Comparison of ENCODE assay signal across 1 cellular context in the genomic region with DNA sequence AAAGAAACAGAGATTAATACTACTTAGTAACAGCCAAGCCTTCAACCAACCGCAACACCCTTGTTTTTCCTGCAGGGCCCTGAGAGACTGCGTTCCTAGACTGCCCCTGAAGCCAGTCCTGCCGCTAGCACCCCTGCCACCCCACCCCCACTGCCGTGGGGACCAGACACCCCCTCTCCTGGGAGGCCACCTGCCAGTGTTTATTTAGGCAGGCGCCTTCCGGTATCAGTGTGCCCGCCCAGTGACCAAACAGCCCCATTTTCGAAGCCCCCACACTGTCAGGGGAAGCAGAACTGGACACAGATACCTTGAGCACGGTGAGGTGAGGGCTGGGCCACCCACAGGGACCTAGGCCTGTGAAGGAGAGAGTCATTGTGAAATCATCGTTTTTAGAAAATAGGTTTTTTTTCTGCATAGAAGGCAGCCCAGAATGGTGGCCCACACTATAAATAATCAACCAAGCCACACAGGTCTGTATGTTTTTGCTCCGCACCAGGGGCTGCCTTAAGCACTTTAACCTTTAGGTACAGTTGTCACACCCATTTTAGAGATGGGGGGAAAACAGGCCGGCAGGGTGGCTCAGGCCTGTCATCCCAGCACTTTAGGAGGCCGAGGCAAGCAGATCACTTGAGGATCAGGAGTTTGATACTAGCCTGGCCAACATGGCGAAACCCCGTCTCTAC.
TF ChIP-seq lines count a peak whose summit lies in the region.

No MANE protein-coding gene starts in this region.

TF ChIP-seq in HepG2, 621 proteins besides CTCF, POLR2A, EP300 and RAD21 (continued from another document and continues in another):
- TF ChIP-seq, protein P1, sequence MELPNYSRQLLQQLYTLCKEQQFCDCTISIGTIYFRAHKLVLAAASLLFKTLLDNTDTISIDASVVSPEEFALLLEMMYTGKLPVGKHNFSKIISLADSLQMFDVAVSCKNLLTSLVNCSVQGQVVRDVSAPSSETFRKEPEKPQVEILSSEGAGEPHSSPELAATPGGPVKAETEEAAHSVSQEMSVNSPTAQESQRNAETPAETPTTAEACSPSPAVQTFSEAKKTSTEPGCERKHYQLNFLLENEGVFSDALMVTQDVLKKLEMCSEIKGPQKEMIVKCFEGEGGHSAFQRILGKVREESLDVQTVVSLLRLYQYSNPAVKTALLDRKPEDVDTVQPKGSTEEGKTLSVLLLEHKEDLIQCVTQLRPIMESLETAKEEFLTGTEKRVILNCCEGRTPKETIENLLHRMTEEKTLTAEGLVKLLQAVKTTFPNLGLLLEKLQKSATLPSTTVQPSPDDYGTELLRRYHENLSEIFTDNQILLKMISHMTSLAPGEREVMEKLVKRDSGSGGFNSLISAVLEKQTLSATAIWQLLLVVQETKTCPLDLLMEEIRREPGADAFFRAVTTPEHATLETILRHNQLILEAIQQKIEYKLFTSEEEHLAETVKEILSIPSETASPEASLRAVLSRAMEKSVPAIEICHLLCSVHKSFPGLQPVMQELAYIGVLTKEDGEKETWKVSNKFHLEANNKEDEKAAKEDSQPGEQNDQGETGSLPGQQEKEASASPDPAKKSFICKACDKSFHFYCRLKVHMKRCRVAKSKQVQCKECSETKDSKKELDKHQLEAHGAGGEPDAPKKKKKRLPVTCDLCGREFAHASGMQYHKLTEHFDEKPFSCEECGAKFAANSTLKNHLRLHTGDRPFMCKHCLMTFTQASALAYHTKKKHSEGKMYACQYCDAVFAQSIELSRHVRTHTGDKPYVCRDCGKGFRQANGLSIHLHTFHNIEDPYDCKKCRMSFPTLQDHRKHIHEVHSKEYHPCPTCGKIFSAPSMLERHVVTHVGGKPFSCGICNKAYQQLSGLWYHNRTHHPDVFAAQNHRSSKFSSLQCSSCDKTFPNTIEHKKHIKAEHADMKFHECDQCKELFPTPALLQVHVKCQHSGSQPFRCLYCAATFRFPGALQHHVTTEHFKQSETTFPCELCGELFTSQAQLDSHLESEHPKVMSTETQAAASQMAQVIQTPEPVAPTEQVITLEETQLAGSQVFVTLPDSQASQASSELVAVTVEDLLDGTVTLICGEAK (IDR thresholded peaks at IDR 0.05) = no peak
- TF ChIP-seq, protein P1 (CRISPR knock-in tag; IDR thresholded peaks at IDR 0.05) = no peak
- no peak for TF ChIP-seq SMAD1 (CRISPR knock-in tag; IDR thresholded peaks at IDR 0.05; ENCODE audit: borderline replicate concordance, low read depth)
- TF ChIP-seq HNF4G (IDR thresholded peaks at IDR 0.05; ENCODE audit: borderline replicate concordance, low read depth, low read length) = peak; percentile 50; the same call in 1 of the 2 replicates
- no peak for TF ChIP-seq HNF4G (CRISPR knock-in tag; IDR thresholded peaks at IDR 0.05; ENCODE audit: borderline replicate concordance, low read depth)
- no peak for TF ChIP-seq JUNB (CRISPR knock-in tag; IDR thresholded peaks at IDR 0.05; ENCODE audit: borderline replicate concordance)
- 0 out of 2 replicates have a peak, but pooled peaks have one; percentile 51 for TF ChIP-seq HMGXB3 (CRISPR knock-in tag; IDR thresholded peaks at IDR 0.05; ENCODE audit: borderline replicate concordance)
- peak; percentile 70; the same call in 1 of the 2 replicates for TF ChIP-seq KAT8 (CRISPR knock-in tag; IDR thresholded peaks at IDR 0.05)
- TF ChIP-seq SCMH1 (CRISPR knock-in tag; IDR thresholded peaks at IDR 0.05; ENCODE audit: borderline replicate concordance) = no peak
- peak; percentile 94 for TF ChIP-seq ZNF580 (CRISPR knock-in tag; IDR thresholded peaks at IDR 0.05; ENCODE audit: borderline replicate concordance, low read depth)
- TF ChIP-seq HIVEP1 (CRISPR knock-in tag; IDR thresholded peaks at IDR 0.05) = peak; percentile 82
- no peak for TF ChIP-seq ARNT (IDR thresholded peaks at IDR 0.05)
- no peak for TF ChIP-seq BATF2 (CRISPR knock-in tag; IDR thresholded peaks at IDR 0.05)
- TF ChIP-seq ZHX2 (IDR thresholded peaks at IDR 0.05; ENCODE audit: low read depth) = no peak
- no peak for TF ChIP-seq ZHX2 (CRISPR knock-in tag; IDR thresholded peaks at IDR 0.05; ENCODE audit: borderline replicate concordance)
- no peak for TF ChIP-seq ZNF333 (CRISPR knock-in tag; IDR thresholded peaks at IDR 0.05; ENCODE audit: borderline replicate concordance)
- TF ChIP-seq NFYC (CRISPR knock-in tag; IDR thresholded peaks at IDR 0.05) = peak; percentile 31; the same call in 1 of the 2 replicates
- peak; percentile 59; the same call in 1 of the 2 replicates for TF ChIP-seq ZNF556 (CRISPR knock-in tag; IDR thresholded peaks at IDR 0.05; ENCODE audit: borderline replicate concordance)
- TF ChIP-seq ZSCAN31 (CRISPR knock-in tag; IDR thresholded peaks at IDR 0.05; ENCODE audit: low read depth) = no peak
- no peak for TF ChIP-seq ZSCAN5A (CRISPR knock-in tag; IDR thresholded peaks at IDR 0.05; ENCODE audit: borderline replicate concordance)
- TF ChIP-seq RBAK (CRISPR knock-in tag; IDR thresholded peaks at IDR 0.05) = no peak
- TF ChIP-seq ZNF672 (CRISPR knock-in tag; IDR thresholded peaks at IDR 0.05) = no peak
- no peak for TF ChIP-seq CBX2 (IDR thresholded peaks at IDR 0.05; ENCODE audit: low read depth, low read length)
- TF ChIP-seq CBX2 (CRISPR knock-in tag; IDR thresholded peaks at IDR 0.05; ENCODE audit: low read depth) = no peak
- TF ChIP-seq MATR3 (CRISPR knock-in tag; IDR thresholded peaks at IDR 0.05) = no peak
- TF ChIP-seq, protein P2, sequence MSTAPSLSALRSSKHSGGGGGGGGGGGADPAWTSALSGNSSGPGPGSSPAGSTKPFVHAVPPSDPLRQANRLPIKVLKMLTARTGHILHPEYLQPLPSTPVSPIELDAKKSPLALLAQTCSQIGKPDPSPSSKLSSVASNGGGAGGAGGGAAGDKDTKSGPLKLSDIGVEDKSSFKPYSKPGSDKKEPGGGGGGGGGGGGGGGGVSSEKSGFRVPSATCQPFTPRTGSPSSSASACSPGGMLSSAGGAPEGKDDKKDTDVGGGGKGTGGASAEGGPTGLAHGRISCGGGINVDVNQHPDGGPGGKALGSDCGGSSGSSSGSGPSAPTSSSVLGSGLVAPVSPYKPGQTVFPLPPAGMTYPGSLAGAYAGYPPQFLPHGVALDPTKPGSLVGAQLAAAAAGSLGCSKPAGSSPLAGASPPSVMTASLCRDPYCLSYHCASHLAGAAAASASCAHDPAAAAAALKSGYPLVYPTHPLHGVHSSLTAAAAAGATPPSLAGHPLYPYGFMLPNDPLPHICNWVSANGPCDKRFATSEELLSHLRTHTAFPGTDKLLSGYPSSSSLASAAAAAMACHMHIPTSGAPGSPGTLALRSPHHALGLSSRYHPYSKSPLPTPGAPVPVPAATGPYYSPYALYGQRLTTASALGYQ (CRISPR knock-in tag; IDR thresholded peaks at IDR 0.05) = no peak
- no peak for TF ChIP-seq ZNF251 (CRISPR knock-in tag; IDR thresholded peaks at IDR 0.05)
